ENCODE assay signal across 24 cellular contexts in genomic region chr2:235863414-235863813, GRCh38.
"Had no signal": no experiment of that assay in that cellular context is flagged by ENCODE, and none has a peak within 500 bp of the region (broad histone marks: within the 10 kb centered on the region; RNA-seq: fewer than 3 reads in every experiment).

No MANE protein-coding gene starts in this region.

- ATAC-seq: K562, Right ventricle myocardium inferior, SK-N-SH treated with all-trans-retinoic acid at 6 μM for 48 hours had no signal

- H3K9ac ChIP-seq: KMS-11 had no signal

- H3K36me3 ChIP-seq: Peyer's patch had no signal

- H3K4me2 ChIP-seq: KMS-11, PC-9 had no signal

- H2AFZ ChIP-seq: PC-9 had no signal

- H3K9me3 ChIP-seq: Peyer's patch, SJCRH30 had no signal

- H3K4me1 ChIP-seq: Peyer's patch, SJCRH30 had no signal

- H3K27ac ChIP-seq: HL-60, KMS-11, PC-9, Peyer's patch, SJCRH30 had no signal

- H3K4me3 ChIP-seq: K562, PC-9, Peyer's patch, SJCRH30 had no signal

- DNase-seq: Kasumi-1, MM.1S, NCI-H1092 treated with DMSO at 0.1 percent for 48 hours, NCI-H1436, NCI-H187, NCI-H2029, NCI-H2081 treated with DMSO at 0.1 percent for 48 hours, NCI-H2171, NCI-H226, NCI-H446, NCI-H510A, NCI-H524 treated with DMSO at 0.1 percent for 48 hours, NCI-H69, NCI-H774, OCI-M1, PC-9, Peyer's patch, SHP77 treated with DMSO at 0.1 percent for 48 hours, SJCRH30 had no signal

- H3K27me3 ChIP-seq: Peyer's patch, SJCRH30 had no signal
